ENCODE assay signal across 8 cellular contexts in genomic region chr9:128455849-128456612, GRCh38. TPM values are rescaled to one million over a fixed set of nuclear protein-coding genes. Genes with fewer than 3 reads are reported as not detected.
DNase-seq lines count a peak whose midpoint lies in the region; ATAC-seq and TF ChIP-seq lines count a peak whose summit lies in the region.

Gene ODF2, plus strand, starts transcription at chr9:128456006. Its CDS starts 86 bp downstream, at chr9:128456092.

- TF ChIP-seq CTCF in C4-2B (conservative IDR thresholded peaks at IDR 0.05): no peak

- peaks cover 36% of the 10 kb centered on the region for H3K4me1 Mint-ChIP-seq in activated CD4-positive, alpha-beta T cell treated with anti-CD3 and anti-CD28 coated beads, Interleukin-2, amount 10 ng/mL, durations not matched to agents 7 days and 5 days

- H3K27ac ChIP-seq in C4-2B: peak within 1 kb of the TSS; percentile 88

- H3K4me3 Mint-ChIP-seq in activated CD4-positive, alpha-beta T cell treated with anti-CD3 and anti-CD28 coated beads, Interleukin-2, amount 10 ng/mL, durations not matched to agents 7 days and 5 days: peak within 1 kb of the TSS; percentile 93

- H3K27ac Mint-ChIP-seq in activated CD4-positive, alpha-beta T cell treated with anti-CD3 and anti-CD28 coated beads, Interleukin-2, amount 10 ng/mL, durations not matched to agents 7 days and 5 days: peak within 1 kb of the TSS; percentile 94

- H3K27me3 Mint-ChIP-seq in activated CD4-positive, alpha-beta T cell treated with anti-CD3 and anti-CD28 coated beads, Interleukin-2, amount 10 ng/mL, durations not matched to agents 7 days and 5 days: no peaks in the 10 kb centered on the region

- ATAC-seq in GM19372 (IDR thresholded peaks at IDR 0.05; ENCODE audit: low read depth, unreplicated experiment) (peak; percentile 89), HG03521 (IDR thresholded peaks at IDR 0.05; ENCODE audit: unreplicated experiment) (peak; percentile 83), left lobe of liver (peak; percentile 96)

- POLR2A ChIA-PET in activated CD4-positive, alpha-beta T cell treated with anti-CD3 and anti-CD28 coated beads, Interleukin-2, amount 10 ng/mL, durations not matched to agents 7 days and 5 days (lab: Charles Lee): no interaction called here

- peak; percentile 99 for DNase-seq in NCI-H748 (lab: John Stamatoyannopoulos, UW; ENCODE audit: unreplicated experiment)
- peak; percentile 99 for DNase-seq in activated CD4-positive, alpha-beta T cell treated with anti-CD3 and anti-CD28 coated beads, Interleukin-2, amount 10 ng/mL, durations not matched to agents 7 days and 5 days
- DNase-seq in dedifferentiated amniotic fluid mesenchymal stem cell (ENCODE audit: extremely low spot score): peak; percentile 97
- peak; percentile 98 for DNase-seq in left lobe of liver (ENCODE audit: low spot score)
- peak; percentile 99 for DNase-seq in stimulated activated CD4-positive, alpha-beta T cell treated with anti-CD3 and anti-CD28 coated beads, Interleukin-2, amount 100 ng/mL, for 24 hours

- H3K9me3 Mint-ChIP-seq in activated CD4-positive, alpha-beta T cell treated with anti-CD3 and anti-CD28 coated beads, Interleukin-2, amount 10 ng/mL, durations not matched to agents 7 days and 5 days: no peaks in the 10 kb centered on the region

- CTCF ChIA-PET in activated CD4-positive, alpha-beta T cell treated with anti-CD3 and anti-CD28 coated beads, Interleukin-2, amount 10 ng/mL, durations not matched to agents 7 days and 5 days (lab: Charles Lee): interaction anchor here (1.3 kb wide), 1 partner anchor 17 kb away, joined by 5 read pairs; no protein-coding TSS in a partner anchor

- H3K36me3 Mint-ChIP-seq in activated CD4-positive, alpha-beta T cell treated with anti-CD3 and anti-CD28 coated beads, Interleukin-2, amount 10 ng/mL, durations not matched to agents 7 days and 5 days (ENCODE audit: low read depth): peaks cover 17% of the 10 kb centered on the region

RNA-seq across cellular contexts. Expression of gene ODF2, which starts in this region (rescaled TPM):
- total RNA-seq in activated CD4-positive, alpha-beta T cell treated with anti-CD3 and anti-CD28 coated beads, Interleukin-2, amount 10 ng/mL, durations not matched to agents 7 days and 5 days: 10 to 100 TPM; 64.9 to 68.4 TPM
- total RNA-seq in left lobe of liver: 6.6 TPM

Comparison
In these comparisons a context has a peak if more than half of its experiments do, and no peak if none do; other contexts are left out.
1. Peak in every context shown above with its lines: DNase-seq, ATAC-seq and H3K27ac ChIP-seq.